9 cellular contexts compared by ENCODE assay signal in the genomic region with DNA sequence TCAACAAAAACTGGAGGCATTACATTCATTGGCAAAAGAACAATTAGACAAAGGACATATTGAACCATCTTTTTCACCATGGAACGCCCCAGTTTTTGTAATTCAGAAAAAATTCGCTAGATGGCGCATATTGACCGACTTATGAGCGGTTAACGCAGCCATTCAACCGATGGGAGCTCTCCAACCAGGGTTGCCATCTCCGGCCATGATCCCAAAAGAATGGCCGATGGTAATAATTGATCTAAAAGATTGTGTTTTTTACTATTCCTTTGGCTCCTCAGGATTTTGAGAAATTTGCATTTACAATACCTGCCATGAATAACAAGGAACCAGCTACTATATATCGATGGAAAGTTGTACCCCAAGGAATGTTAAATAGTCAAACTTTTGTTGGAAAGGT. TPM values are rescaled to one million over a fixed set of nuclear protein-coding genes. Genes with fewer than 3 reads are reported as not detected.
DNase-seq lines count a peak whose midpoint lies in the region; ATAC-seq and TF ChIP-seq lines count a peak whose summit lies in the region.
"Had no signal": no experiment of that assay in that cellular context is flagged by ENCODE, and none has a peak within 500 bp of the region (broad histone marks: within the 10 kb centered on the region; RNA-seq: fewer than 3 reads in every experiment).

No MANE protein-coding gene starts in this region.

- H3K9me3 ChIP-seq in left lung: no peaks in the 10 kb centered on the region

- peak; percentile 22 for ATAC-seq in left lung
- ATAC-seq in GM19467 (IDR thresholded peaks at IDR 0.05; ENCODE audit: unreplicated experiment): no peak

- H3K27ac ChIP-seq in VCaP: peak overlapping the region; percentile 95
- H3K27ac ChIP-seq in coronary artery: no peak overlapping the region
- no peak overlapping the region for H3K27ac ChIP-seq in left lung
- H3K27ac ChIP-seq: skin epidermis had no signal

- intact Hi-C loops in left lung (cut with DNase I): no loop called here

- peak; percentile 63 for TF ChIP-seq CTCF in VCaP (conservative IDR thresholded peaks at IDR 0.05)
- TF ChIP-seq CTCF in coronary artery (IDR thresholded peaks at IDR 0.05): peak; percentile 77
- TF ChIP-seq CTCF in left lung (IDR thresholded peaks at IDR 0.05): peak; percentile 64 to 75

- peaks cover 9 to 32% of the 10 kb centered on the region in 2 donors for H3K4me1 ChIP-seq in left lung

- H3K27me3 ChIP-seq in left lung: peaks cover 33 to 80% of the 10 kb centered on the region in 2 donors

- H3K36me3 ChIP-seq in left lung: no peaks in the 10 kb centered on the region

- H3K4me3 ChIP-seq in coronary artery: no peak overlapping the region
- no peak overlapping the region for H3K4me3 ChIP-seq in left lung
- H3K4me3 ChIP-seq: skin epidermis had no signal

- peak; percentile 55 for DNase-seq in activated naive CD4-positive, alpha-beta T cell treated with Interleukin-2 at 50 U/mL for 16 hours
- DNase-seq in activated naive CD4-positive, alpha-beta T cell (lab: John Stamatoyannopoulos, UW): no peak
- peak; percentile 71 to 83 for DNase-seq in NCI-H1930 (lab: John Stamatoyannopoulos, UW)
- DNase-seq in coronary artery (ENCODE audit: low spot score): no peak
- no peak for DNase-seq in left lung
- peak; percentile 68 for DNase-seq in stimulated activated CD8-positive, alpha-beta memory T cell treated with anti-CD3 and anti-CD28 coated beads, Interleukin-4, amount 100 ng/mL, for 48 hours

RNA-seq across cellular contexts. Expression of gene ALOX15B, which starts 21.4 kb away (rescaled TPM):
- 100 to 1,000 TPM in 1 of 2 donors, 10 to 100 TPM in 1; 52.5 to 112 TPM for total RNA-seq in left lung

RNA-seq across cellular contexts. Expression of gene ALOX12B, which starts 27.2 kb away (rescaled TPM):
- total RNA-seq in left lung: under 1 TPM in 1 of 2 donors, not detected in 1; 0.32 TPM

RNA-seq across cellular contexts. Expression of gene GUCY2D, which starts 57.9 kb away (rescaled TPM):
- 1 to 10 TPM; 1.1 to 3.4 TPM for total RNA-seq in left lung

RNA-seq across cellular contexts. Expression of gene ALOXE3, which starts 58.0 kb away (rescaled TPM):
- under 1 TPM; 0.23 to 0.55 TPM for total RNA-seq in left lung

Comparison
In these comparisons a context has a peak if more than half of its experiments do, and no peak if none do; other contexts are left out.
1. DNase-seq: peak in activated naive CD4-positive, alpha-beta T cell treated with Interleukin-2 at 50 U/mL for 16 hours (single experiment), NCI-H1930 (2 of 2) and stimulated activated CD8-positive, alpha-beta memory T cell treated with anti-CD3 and anti-CD28 coated beads, Interleukin-4, amount 100 ng/mL, for 48 hours (single experiment); none in activated naive CD4-positive, alpha-beta T cell (0 of 4), coronary artery (single experiment) and left lung (0 of 2).
2. Peak in every context shown above with its lines, with median percentiles within 50 percentile points of each other: CTCF ChIP-seq.